ENCODE assay signal across 1 cellular context in genomic region chr15:72515591-72516389, GRCh38.
TF ChIP-seq lines count a peak whose summit lies in the region.

No MANE protein-coding gene starts in this region.

TF ChIP-seq in IMR-90, 13 proteins besides CTCF, POLR2A, EP300 and RAD21 (continued from another document):
- TF ChIP-seq NFE2L2 (IDR thresholded peaks at IDR 0.05; ENCODE audit: low read depth, low read length) (no peak), FOS (IDR thresholded peaks at IDR 0.05; ENCODE audit: low read depth, low read length) (no peak)
